In genomic region chr2:219443697-219444023, GRCh38 we compare ENCODE assay signal across 22 cellular contexts. TPM values are rescaled to one million over a fixed set of nuclear protein-coding genes. Genes with fewer than 3 reads are reported as not detected.
DNase-seq lines count a peak whose midpoint lies in the region; ATAC-seq and TF ChIP-seq lines count a peak whose summit lies in the region.
"Had no signal": no experiment of that assay in that cellular context is flagged by ENCODE, and none has a peak within 500 bp of the region (broad histone marks: within the 10 kb centered on the region; RNA-seq: fewer than 3 reads in every experiment).

No MANE protein-coding gene starts in this region.

- peaks cover 2 to 9% of the 10 kb centered on the region in 2 donors for H3K4me1 ChIP-seq in naive thymus-derived CD4-positive, alpha-beta T cell (ENCODE audit: control insufficient read depth in 2 of 2, insufficient read depth in 2 of 2, low read length in 2 of 2)
- H3K4me1 ChIP-seq in stomach smooth muscle (ENCODE audit: control insufficient read depth, insufficient read depth, low read length), result peaks cover 81% of the 10 kb centered on the region
- H3K4me1 ChIP-seq: pancreas had no signal

- peaks cover 22% of the 10 kb centered on the region for H3K4me1 Mint-ChIP-seq in CD4-positive, alpha-beta T cell (ENCODE audit: low read depth)
- H3K4me1 Mint-ChIP-seq in naive thymus-derived CD4-positive, alpha-beta T cell, result peaks cover 7 to 16% (median 13%) of the 10 kb centered on the region in 7 donors

- no peak for TF ChIP-seq CTCF in CD4-positive, alpha-beta T cell (IDR thresholded peaks at IDR 0.05)

- H3K36me3 ChIP-seq in naive thymus-derived CD4-positive, alpha-beta T cell (ENCODE audit: control insufficient read depth in 2 of 3, insufficient read depth in 3 of 3, low read length in 3 of 3), result no peaks in the 10 kb centered on the region
- H3K36me3 ChIP-seq in stomach smooth muscle (ENCODE audit: control insufficient read depth in 2 of 2, insufficient read depth in 2 of 2, low read length in 2 of 2), result peaks cover 0 to 2% of the 10 kb centered on the region in 2 donors
- H3K36me3 ChIP-seq: brain microvascular endothelial cell, HAP-1, left lung, pancreas had no signal

- peaks cover 18% of the 10 kb centered on the region for H3K27me3 ChIP-seq in CD4-positive, alpha-beta T cell (ENCODE audit: control insufficient read depth, insufficient read depth, low read length)
- peaks cover 0 to 2% of the 10 kb centered on the region in 2 donors for H3K27me3 ChIP-seq in naive thymus-derived CD4-positive, alpha-beta T cell (ENCODE audit: control insufficient read depth in 2 of 2, insufficient read depth in 2 of 2, low read length in 2 of 2)
- no peaks in the 10 kb centered on the region for H3K27me3 ChIP-seq in stomach smooth muscle (ENCODE audit: control insufficient read depth in 1 of 2, insufficient read depth in 2 of 2, low read length in 2 of 2)

- peak overlapping the region; percentile 86 for H3K4me3 Mint-ChIP-seq in CD4-positive, alpha-beta T cell
- H3K4me3 Mint-ChIP-seq in naive thymus-derived CD4-positive, alpha-beta T cell, result peak overlapping the region in 8 of 10 donors; percentile 15 to 92 (median 80)

- POLR2A ChIA-PET in CD4-positive, alpha-beta T cell (lab: Charles Lee), result no interaction called here
- POLR2A ChIA-PET in naive thymus-derived CD4-positive, alpha-beta T cell (lab: Charles Lee), result no interaction called here

- no peaks in the 10 kb centered on the region for H3K9me3 ChIP-seq in CD4-positive, alpha-beta T cell (ENCODE audit: control insufficient read depth, low read length)
- H3K9me3 ChIP-seq in naive thymus-derived CD4-positive, alpha-beta T cell (ENCODE audit: control insufficient read depth in 2 of 3, low read length in 3 of 3), result no peaks in the 10 kb centered on the region
- no peaks in the 10 kb centered on the region for H3K9me3 ChIP-seq in stomach smooth muscle (ENCODE audit: control insufficient read depth in 2 of 2, low read length in 2 of 2)
- H3K9me3 ChIP-seq: HAP-1, left lung, pancreas had no signal

- H3K9me3 Mint-ChIP-seq in CD4-positive, alpha-beta T cell, result no peaks in the 10 kb centered on the region
- no peaks in the 10 kb centered on the region for H3K9me3 Mint-ChIP-seq in naive thymus-derived CD4-positive, alpha-beta T cell

- intact Hi-C loops in CD4-positive, alpha-beta T cell (cut with DNase I, micrococcal nuclease), result loop anchor here in 1 of 2 experiments (5.0 kb wide), 3 partner anchors 56 to 154 kb away; partner anchors contain the start of genes DNPEP and STK11IP
- intact Hi-C loops in naive thymus-derived CD4-positive, alpha-beta T cell (cut with micrococcal nuclease), result loop anchor here in 1 of 2 donors (5.0 kb wide), 1 partner anchor 41 kb away; no protein-coding TSS in a partner anchor

- H3K27me3 Mint-ChIP-seq in CD4-positive, alpha-beta T cell, result peaks cover 32% of the 10 kb centered on the region
- peaks cover 0 to 64% (median 0%) of the 10 kb centered on the region in 5 donors for H3K27me3 Mint-ChIP-seq in naive thymus-derived CD4-positive, alpha-beta T cell
- H3K27me3 Mint-ChIP-seq: activated naive CD8-positive, alpha-beta T cell had no signal

- no peak overlapping the region for H3K27ac ChIP-seq in CD4-positive, alpha-beta T cell (ENCODE audit: low read depth, low read length)
- peak overlapping the region; percentile 54 for H3K27ac ChIP-seq in cingulate gyrus (ENCODE audit: low read depth, low read length)
- H3K27ac ChIP-seq in naive thymus-derived CD4-positive, alpha-beta T cell (ENCODE audit: low read depth, low read length), result no peak overlapping the region
- H3K27ac ChIP-seq in stomach smooth muscle (ENCODE audit: low read length), result peak overlapping the region; percentile 100
- H3K27ac ChIP-seq: brain microvascular endothelial cell, left lung, pancreas, skin epidermis had no signal

- H3K27ac Mint-ChIP-seq in CD4-positive, alpha-beta T cell, result no peak overlapping the region
- no peak overlapping the region for H3K27ac Mint-ChIP-seq in naive thymus-derived CD4-positive, alpha-beta T cell
- H3K27ac Mint-ChIP-seq: activated CD8-positive, alpha-beta T cell treated with anti-CD3 and anti-CD28 coated beads, Interleukin-2, amount 10 ng/mL, durations not matched to agents 7 days and 5 days; activated naive CD8-positive, alpha-beta T cell had no signal

- DNase-seq in CD4-positive, alpha-beta T cell, result no peak
- no peak for DNase-seq in naive thymus-derived CD4-positive, alpha-beta T cell
- no peak for DNase-seq in NK-92 treated with Interleukin-12 subunit alpha and Interleukin-12 subunit beta, amount 100 ng/mL, for 24 hours (lab: John Stamatoyannopoulos, UW)
- DNase-seq in mesenteric fat pad (ENCODE audit: low spot score) (no peak), RKO (ENCODE audit: low spot score) (no peak), NCI-H1105 treated with DMSO at 0.1 percent for 48 hours (lab: John Stamatoyannopoulos, UW) (no peak)
- DNase-seq: activated CD8-positive, alpha-beta T cell treated with anti-CD3 and anti-CD28 coated beads, Interleukin-2, amount 10 ng/mL, durations not matched to agents 7 days and 5 days; brain microvascular endothelial cell; dermis blood vessel endothelial cell; DMS79; left lung; NCI-H1417; NCI-H526 treated with DMSO at 0.1 percent for 48 hours; pancreas; stimulated activated CD4-positive, alpha-beta T cell treated with anti-CD3 and anti-CD28 coated beads, Interleukin-2, amount 100 ng/mL, for 48 hours had no signal

- H3K4me3 ChIP-seq in naive thymus-derived CD4-positive, alpha-beta T cell (ENCODE audit: low read length), result no peak overlapping the region
- H3K4me3 ChIP-seq in stomach smooth muscle (ENCODE audit: low read length in 2 of 2), result peak overlapping the region; percentile 63 to 73
- H3K4me3 ChIP-seq: HAP-1, left lung, pancreas, skin epidermis had no signal

- no peaks in the 10 kb centered on the region for H3K36me3 Mint-ChIP-seq in CD4-positive, alpha-beta T cell (ENCODE audit: low read depth)
- H3K36me3 Mint-ChIP-seq in naive thymus-derived CD4-positive, alpha-beta T cell, result no peaks in the 10 kb centered on the region
- H3K36me3 Mint-ChIP-seq: activated naive CD8-positive, alpha-beta T cell had no signal

- ATAC-seq in CD4-positive, alpha-beta T cell (ENCODE audit: poor library complexity), result no peak
- ATAC-seq in naive thymus-derived CD4-positive, alpha-beta T cell, result no peak
- ATAC-seq: activated CD8-positive, alpha-beta T cell treated with anti-CD3 and anti-CD28 coated beads, Interleukin-2, amount 10 ng/mL, durations not matched to agents 7 days and 5 days; left lung; pancreas had no signal

- peak overlapping the region; percentile 72 to 77 for H3K9ac ChIP-seq in stomach smooth muscle (ENCODE audit: low read length in 2 of 2)

- CTCF ChIA-PET in CD4-positive, alpha-beta T cell (lab: Charles Lee), result no interaction called here
- CTCF ChIA-PET in naive thymus-derived CD4-positive, alpha-beta T cell (lab: Charles Lee), result no interaction called here

RNA-seq across cellular contexts. Expression of gene SPEG, which starts 9.0 kb away (rescaled TPM):
- 10 to 100 TPM; 15.3 to 17.7 TPM for total RNA-seq in CD4-positive, alpha-beta T cell
- total RNA-seq in naive thymus-derived CD4-positive, alpha-beta T cell, result 10 to 100 TPM in 4 of 5 experiments, under 1 TPM in 1; 0.41 to 23.2 (median 15.0) TPM
- under 1 TPM; 0.26 to 0.76 TPM for polyA plus RNA-seq in naive thymus-derived CD4-positive, alpha-beta T cell
- 4.7 TPM for total RNA-seq in mesenteric fat pad

RNA-seq across cellular contexts. Expression of gene DES, which starts 25.5 kb away (rescaled TPM):
- total RNA-seq in CD4-positive, alpha-beta T cell, result not detected
- total RNA-seq in naive thymus-derived CD4-positive, alpha-beta T cell, result 1 to 10 TPM in 1 of 5 experiments, not detected in 4; 1.5 TPM
- polyA plus RNA-seq in naive thymus-derived CD4-positive, alpha-beta T cell, result not detected
- 62.5 TPM for total RNA-seq in mesenteric fat pad
- total RNA-seq: activated CD8-positive, alpha-beta T cell treated with anti-CD3 and anti-CD28 coated beads, Interleukin-2, amount 10 ng/mL, durations not matched to agents 7 days and 5 days; dermis blood vessel endothelial cell; glomerular endothelial cell; T-helper 2 cell treated with Interferon-gamma antibody and Interleukin-4, amounts not matched to agents 100 ng/mL and 5 ng/mL, for 36 hours had no signal

RNA-seq across cellular contexts. Expression of gene GMPPA, which starts 55.0 kb away (rescaled TPM):
- 10 to 100 TPM; 13.3 to 14.4 TPM for total RNA-seq in CD4-positive, alpha-beta T cell
- 10 to 100 TPM; 22.4 to 58.3 (median 37.2) TPM for total RNA-seq in naive thymus-derived CD4-positive, alpha-beta T cell
- polyA plus RNA-seq in naive thymus-derived CD4-positive, alpha-beta T cell, result 10 to 100 TPM; 11.8 to 23.8 TPM
- total RNA-seq in mesenteric fat pad, result 32.4 TPM

RNA-seq across cellular contexts. Expression of gene DNPEP, which starts 55.9 kb away (rescaled TPM):
- total RNA-seq in CD4-positive, alpha-beta T cell, result 10 to 100 TPM; 99.0 to 99.9 TPM
- 100 to 1,000 TPM in 1 of 5 experiments, 10 to 100 TPM in 4; 72.3 to 115 (median 73.9) TPM for total RNA-seq in naive thymus-derived CD4-positive, alpha-beta T cell
- polyA plus RNA-seq in naive thymus-derived CD4-positive, alpha-beta T cell, result 10 to 100 TPM; 57.5 to 61.2 TPM
- total RNA-seq in mesenteric fat pad, result 78.6 TPM

Comparison
In these comparisons a context has a peak if more than half of its experiments do, and no peak if none do; other contexts are left out.
1. H3K27ac ChIP-seq: peak in cingulate gyrus (single experiment) and stomach smooth muscle (single experiment); none in CD4-positive, alpha-beta T cell (single experiment) and naive thymus-derived CD4-positive, alpha-beta T cell (single experiment).
2. RNA of gene DES, which starts 25.5 kb away (total RNA-seq): 62.5 TPM in mesenteric fat pad (single experiment); not detected in CD4-positive, alpha-beta T cell and 1.5 TPM in naive thymus-derived CD4-positive, alpha-beta T cell; every median in the first group is over 10 times any median in the second.